ENCODE assay signal across 1 cellular context in the genomic region with DNA sequence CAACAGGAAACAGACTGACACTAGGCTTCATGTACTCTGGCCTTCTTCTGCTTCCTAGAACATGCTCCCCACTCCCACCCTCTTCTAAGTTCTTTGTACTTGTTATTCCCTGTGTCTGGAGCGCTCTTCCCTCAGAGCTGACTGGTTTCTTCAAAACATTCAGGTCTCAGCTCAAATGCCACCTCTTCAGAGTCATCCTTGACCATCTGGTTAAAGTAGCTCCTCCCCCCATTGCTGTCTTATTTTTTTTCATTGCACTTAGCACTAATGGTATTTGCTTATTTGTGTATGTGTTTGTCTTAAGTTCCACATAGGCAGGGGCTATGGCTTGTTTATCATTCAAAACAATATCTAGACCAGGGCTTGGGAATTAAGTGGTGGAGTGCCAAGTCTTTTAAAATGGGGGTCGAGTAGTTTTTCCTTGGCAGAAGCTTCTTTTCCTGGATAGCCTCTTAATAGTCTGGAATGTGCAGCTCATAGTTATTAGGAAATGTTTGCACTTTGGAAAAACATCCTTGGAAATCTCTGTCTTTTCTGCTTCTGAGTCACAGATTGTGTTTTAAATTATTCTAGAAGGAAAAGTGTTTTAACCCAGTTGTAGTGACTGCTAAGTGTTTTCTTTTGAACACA.
A peak's percentile ranks its signal among the peaks of the same experiment; 100 is the strongest.
TF ChIP-seq lines count a peak whose summit lies in the region.

No MANE protein-coding gene starts in this region.

TF ChIP-seq in SK-N-SH, 30 proteins besides CTCF, POLR2A, EP300 and RAD21 (continued from another document):
- TF ChIP-seq, protein P1, sequence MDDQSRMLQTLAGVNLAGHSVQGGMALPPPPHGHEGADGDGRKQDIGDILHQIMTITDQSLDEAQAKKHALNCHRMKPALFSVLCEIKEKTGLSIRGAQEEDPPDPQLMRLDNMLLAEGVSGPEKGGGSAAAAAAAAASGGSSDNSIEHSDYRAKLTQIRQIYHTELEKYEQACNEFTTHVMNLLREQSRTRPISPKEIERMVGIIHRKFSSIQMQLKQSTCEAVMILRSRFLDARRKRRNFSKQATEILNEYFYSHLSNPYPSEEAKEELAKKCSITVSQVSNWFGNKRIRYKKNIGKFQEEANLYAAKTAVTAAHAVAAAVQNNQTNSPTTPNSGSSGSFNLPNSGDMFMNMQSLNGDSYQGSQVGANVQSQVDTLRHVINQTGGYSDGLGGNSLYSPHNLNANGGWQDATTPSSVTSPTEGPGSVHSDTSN (IDR thresholded peaks at IDR 0.05), result no peak
- TF ChIP-seq GABPA (IDR thresholded peaks at IDR 0.05; ENCODE audit: low read depth) (no peak), NFIC (IDR thresholded peaks at IDR 0.05; ENCODE audit: borderline replicate concordance) (peak; percentile 20; the same call in 1 of the 2 replicates), JUND (IDR thresholded peaks at IDR 0.05) (no peak), SMC3 (IDR thresholded peaks at IDR 0.05; ENCODE audit: low read depth, low read length) (no peak), FOXM1 (IDR thresholded peaks at IDR 0.05; ENCODE audit: low read depth) (no peak), TCF12 (IDR thresholded peaks at IDR 0.05) (peak; percentile 43), GATA2 (CRISPR knock-in tag; IDR thresholded peaks at IDR 0.05) (no peak), MXI1 (IDR thresholded peaks at IDR 0.05; ENCODE audit: low read depth, low read length) (no peak), MEF2A (IDR thresholded peaks at IDR 0.05; ENCODE audit: borderline replicate concordance, low read depth) (no peak)
- TF ChIP-seq, protein P2, sequence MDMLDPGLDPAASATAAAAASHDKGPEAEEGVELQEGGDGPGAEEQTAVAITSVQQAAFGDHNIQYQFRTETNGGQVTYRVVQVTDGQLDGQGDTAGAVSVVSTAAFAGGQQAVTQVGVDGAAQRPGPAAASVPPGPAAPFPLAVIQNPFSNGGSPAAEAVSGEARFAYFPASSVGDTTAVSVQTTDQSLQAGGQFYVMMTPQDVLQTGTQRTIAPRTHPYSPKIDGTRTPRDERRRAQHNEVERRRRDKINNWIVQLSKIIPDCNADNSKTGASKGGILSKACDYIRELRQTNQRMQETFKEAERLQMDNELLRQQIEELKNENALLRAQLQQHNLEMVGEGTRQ (IDR thresholded peaks at IDR 0.05; ENCODE audit: borderline replicate concordance, low read depth, low read length), result no peak
- TF ChIP-seq, protein P3, sequence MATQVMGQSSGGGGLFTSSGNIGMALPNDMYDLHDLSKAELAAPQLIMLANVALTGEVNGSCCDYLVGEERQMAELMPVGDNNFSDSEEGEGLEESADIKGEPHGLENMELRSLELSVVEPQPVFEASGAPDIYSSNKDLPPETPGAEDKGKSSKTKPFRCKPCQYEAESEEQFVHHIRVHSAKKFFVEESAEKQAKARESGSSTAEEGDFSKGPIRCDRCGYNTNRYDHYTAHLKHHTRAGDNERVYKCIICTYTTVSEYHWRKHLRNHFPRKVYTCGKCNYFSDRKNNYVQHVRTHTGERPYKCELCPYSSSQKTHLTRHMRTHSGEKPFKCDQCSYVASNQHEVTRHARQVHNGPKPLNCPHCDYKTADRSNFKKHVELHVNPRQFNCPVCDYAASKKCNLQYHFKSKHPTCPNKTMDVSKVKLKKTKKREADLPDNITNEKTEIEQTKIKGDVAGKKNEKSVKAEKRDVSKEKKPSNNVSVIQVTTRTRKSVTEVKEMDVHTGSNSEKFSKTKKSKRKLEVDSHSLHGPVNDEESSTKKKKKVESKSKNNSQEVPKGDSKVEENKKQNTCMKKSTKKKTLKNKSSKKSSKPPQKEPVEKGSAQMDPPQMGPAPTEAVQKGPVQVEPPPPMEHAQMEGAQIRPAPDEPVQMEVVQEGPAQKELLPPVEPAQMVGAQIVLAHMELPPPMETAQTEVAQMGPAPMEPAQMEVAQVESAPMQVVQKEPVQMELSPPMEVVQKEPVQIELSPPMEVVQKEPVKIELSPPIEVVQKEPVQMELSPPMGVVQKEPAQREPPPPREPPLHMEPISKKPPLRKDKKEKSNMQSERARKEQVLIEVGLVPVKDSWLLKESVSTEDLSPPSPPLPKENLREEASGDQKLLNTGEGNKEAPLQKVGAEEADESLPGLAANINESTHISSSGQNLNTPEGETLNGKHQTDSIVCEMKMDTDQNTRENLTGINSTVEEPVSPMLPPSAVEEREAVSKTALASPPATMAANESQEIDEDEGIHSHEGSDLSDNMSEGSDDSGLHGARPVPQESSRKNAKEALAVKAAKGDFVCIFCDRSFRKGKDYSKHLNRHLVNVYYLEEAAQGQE (IDR thresholded peaks at IDR 0.05; ENCODE audit: low read depth, low read length), result no peak
